Comparison of ENCODE assay signal across 2 cellular contexts in the genomic region with DNA sequence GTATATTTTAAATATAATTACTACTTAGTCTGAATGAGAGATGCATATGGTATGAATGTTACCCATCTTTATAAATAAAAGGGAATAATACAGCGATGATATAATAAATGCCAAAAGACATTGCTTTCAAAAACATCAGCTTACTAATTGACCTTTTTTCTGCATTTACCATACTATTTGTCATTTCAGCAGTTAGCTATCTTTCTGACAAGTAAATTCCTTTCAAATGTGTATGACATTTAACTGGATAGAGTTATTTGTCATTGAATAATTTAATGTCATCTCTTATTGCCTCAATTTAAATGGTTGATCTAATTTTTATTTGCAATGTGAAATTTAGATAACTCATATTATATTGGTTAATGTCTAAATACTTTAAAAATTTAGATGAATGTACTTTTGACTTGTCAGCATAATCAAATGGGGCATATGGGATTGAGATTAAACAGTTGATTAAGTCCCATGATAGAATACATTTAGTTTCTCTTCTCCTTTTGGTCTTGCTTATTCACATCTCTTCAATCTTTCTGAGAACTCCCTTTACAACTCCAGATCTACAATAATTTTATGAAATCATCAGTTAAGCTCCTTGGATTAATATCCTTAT.
TF ChIP-seq lines count a peak whose summit lies in the region.

No MANE protein-coding gene starts in this region.

TF ChIP-seq in SK-N-SH treated with all-trans-retinoic acid at 6 μM for 48 hours, 23 proteins besides CTCF, POLR2A, EP300 and RAD21:
- TF ChIP-seq, protein P1, sequence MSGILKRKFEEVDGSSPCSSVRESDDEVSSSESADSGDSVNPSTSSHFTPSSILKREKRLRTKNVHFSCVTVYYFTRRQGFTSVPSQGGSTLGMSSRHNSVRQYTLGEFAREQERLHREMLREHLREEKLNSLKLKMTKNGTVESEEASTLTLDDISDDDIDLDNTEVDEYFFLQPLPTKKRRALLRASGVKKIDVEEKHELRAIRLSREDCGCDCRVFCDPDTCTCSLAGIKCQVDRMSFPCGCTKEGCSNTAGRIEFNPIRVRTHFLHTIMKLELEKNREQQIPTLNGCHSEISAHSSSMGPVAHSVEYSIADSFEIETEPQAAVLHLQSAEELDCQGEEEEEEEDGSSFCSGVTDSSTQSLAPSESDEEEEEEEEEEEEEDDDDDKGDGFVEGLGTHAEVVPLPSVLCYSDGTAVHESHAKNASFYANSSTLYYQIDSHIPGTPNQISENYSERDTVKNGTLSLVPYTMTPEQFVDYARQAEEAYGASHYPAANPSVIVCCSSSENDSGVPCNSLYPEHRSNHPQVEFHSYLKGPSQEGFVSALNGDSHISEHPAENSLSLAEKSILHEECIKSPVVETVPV (CRISPR knock-in tag; IDR thresholded peaks at IDR 0.05): no peak
- no peak for TF ChIP-seq CSDC2 (CRISPR knock-in tag; IDR thresholded peaks at IDR 0.05)
- no peak for TF ChIP-seq ZFP3 (CRISPR knock-in tag; IDR thresholded peaks at IDR 0.05)
- TF ChIP-seq PATZ1 (CRISPR knock-in tag; IDR thresholded peaks at IDR 0.05; ENCODE audit: borderline replicate concordance): no peak
- TF ChIP-seq ISL1 (CRISPR knock-in tag; IDR thresholded peaks at IDR 0.05): peak; percentile 62
- TF ChIP-seq GLIS3 (CRISPR knock-in tag; IDR thresholded peaks at IDR 0.05): no peak
- TF ChIP-seq ZC3H10 (CRISPR knock-in tag; IDR thresholded peaks at IDR 0.05): peak; percentile 43; the same call in 1 of the 2 replicates

TF ChIP-seq in neural cell, 6 proteins besides CTCF, POLR2A, EP300 and RAD21 (continued from another document):
- TF ChIP-seq REST (IDR thresholded peaks at IDR 0.05; ENCODE audit: borderline replicate concordance): no peak
